ENCODE assay signal across 8 cellular contexts in genomic region chr9:136806631-136807201, GRCh38. TPM values are rescaled to one million over a fixed set of nuclear protein-coding genes. Genes with fewer than 3 reads are reported as not detected.
DNase-seq lines count a peak whose midpoint lies in the region; ATAC-seq, FAIRE-seq and TF ChIP-seq lines count a peak whose summit lies in the region.

No MANE protein-coding gene starts in this region.

- ATAC-seq in pancreas = peak in 1 of 4 donors; percentile 1

- intact Hi-C loops in esophagus muscularis mucosa (cut with DNase I) = no loop called here
- intact Hi-C loops in pancreas (cut with DNase I) = no loop called here

- FAIRE-seq in pancreas (lab: Jason Lieb, UNC) = no peak

- H3K27ac ChIP-seq in esophagus muscularis mucosa (replicated peaks in 1 of 4) = peak overlapping the region; percentile 87 to 93 (median 90)
- peak overlapping the region in 3 of 4 donors; percentile 77 to 92 (median 88) for H3K27ac ChIP-seq in pancreas

- DNase-seq in COLO668 (lab: John Stamatoyannopoulos, UW; ENCODE audit: unreplicated experiment) = peak; percentile 16
- peak; percentile 41 for DNase-seq in RKO (ENCODE audit: low spot score)
- no peak for DNase-seq in esophagus muscularis mucosa (ENCODE audit: extremely low spot score)
- peak in 3 of 6 donors; percentile 47 to 70 (median 58) for DNase-seq in pancreas
- DNase-seq in GM10266 (ENCODE audit: extremely low spot score) = no peak
- DNase-seq in cerebellar cortex (ENCODE audit: low spot score) = no peak
- DNase-seq in activated CD4-positive, alpha-beta T cell treated with anti-CD3 and anti-CD28 coated beads, Interleukin-2, amount 50 U/mL, for 1 hour = no peak
- no peak for DNase-seq in NCI-H1436 treated with DMSO at 0.1 percent for 48 hours (lab: John Stamatoyannopoulos, UW)

- H3K9me3 ChIP-seq in esophagus muscularis mucosa (no peaks in the 10 kb centered on the region), pancreas (no peaks in the 10 kb centered on the region)

- peak overlapping the region; percentile 98 to 100 (median 98) for H3K4me3 ChIP-seq in esophagus muscularis mucosa
- H3K4me3 ChIP-seq in pancreas = peak overlapping the region in 3 of 4 donors; percentile 90 to 94 (median 91)

- H3K36me3 ChIP-seq in esophagus muscularis mucosa (peaks cover 0 to 23% (median 10%) of the 10 kb centered on the region in 4 donors), pancreas (no peaks in the 10 kb centered on the region)

- TF ChIP-seq EP300 in esophagus muscularis mucosa (IDR thresholded peaks at IDR 0.05) = no peak

- peaks cover 28 to 48% (median 45%) of the 10 kb centered on the region in 4 donors for H3K4me1 ChIP-seq in esophagus muscularis mucosa
- peaks cover 3 to 24% (median 8%) of the 10 kb centered on the region in 3 donors for H3K4me1 ChIP-seq in pancreas

- WGBS in esophagus muscularis mucosa = 63% methylated on average over 10 of the region's 25 CpGs
- WGBS in pancreas, 2 donors = 64 to 68% methylated on average over 25 of the region's 25 CpGs

- H3K27me3 ChIP-seq in esophagus muscularis mucosa = peaks cover 0 to 14% (median 5%) of the 10 kb centered on the region in 4 donors
- H3K27me3 ChIP-seq in pancreas = no peaks in the 10 kb centered on the region

- TF ChIP-seq POLR2A in esophagus muscularis mucosa (IDR thresholded peaks at IDR 0.05; ENCODE audit: low read depth) = no peak

- no peak for TF ChIP-seq CTCF in esophagus muscularis mucosa (IDR thresholded peaks at IDR 0.05)
- no peak for TF ChIP-seq CTCF in pancreas (IDR thresholded peaks at IDR 0.05)
- no peak for TF ChIP-seq CTCF in GM10266 (IDR thresholded peaks at IDR 0.05; ENCODE audit: control insufficient read depth, insufficient read depth, low read depth, missing control alignments)

RNA-seq across cellular contexts. Expression of gene RABL6, which starts 1.0 kb away (rescaled TPM):
- total RNA-seq in esophagus muscularis mucosa = 100 to 1,000 TPM in 1 of 4 donors, 10 to 100 TPM in 3; 56.3 to 110 (median 83.0) TPM
- 10 to 100 TPM; 50.7 to 76.5 (median 60.4) TPM for total RNA-seq in pancreas
- 100 to 1,000 TPM in 1 of 2 donors, 10 to 100 TPM in 1; 98.0 to 119 TPM for polyA plus RNA-seq in pancreas

RNA-seq across cellular contexts. Expression of gene CCDC183, which starts 10.6 kb away (rescaled TPM):
- 1 to 10 TPM in 2 of 4 donors, under 1 TPM in 2; 0.33 to 2.5 (median 1.4) TPM for total RNA-seq in esophagus muscularis mucosa
- 1 to 10 TPM; 2.4 to 5.5 (median 2.9) TPM for total RNA-seq in pancreas
- polyA plus RNA-seq in pancreas = 10 to 100 TPM in 1 of 2 donors, 1 to 10 TPM in 1; 9.2 to 10.7 TPM

RNA-seq across cellular contexts. Expression of gene TMEM141, which starts 15.6 kb away (rescaled TPM):
- total RNA-seq in esophagus muscularis mucosa (10 to 100 TPM; 27.9 to 48.7 (median 31.5) TPM), pancreas (10 to 100 TPM; 29.2 to 53.1 (median 34.2) TPM)
- 100 to 1,000 TPM in 1 of 2 donors, 10 to 100 TPM in 1; 84.5 to 104 TPM for polyA plus RNA-seq in pancreas

RNA-seq across cellular contexts. Expression of gene AJM1, which starts 35.6 kb away (rescaled TPM):
- 10 to 100 TPM in 3 of 4 donors, 1 to 10 TPM in 1; 3.3 to 14.0 (median 11.4) TPM for total RNA-seq in esophagus muscularis mucosa
- total RNA-seq in pancreas = 1 to 10 TPM; 2.9 to 5.5 (median 4.2) TPM
- polyA plus RNA-seq in pancreas = 10 to 100 TPM in 1 of 2 donors, 1 to 10 TPM in 1; 9.0 to 11.7 TPM

RNA-seq across cellular contexts. Expression of gene LCN15, which starts 42.4 kb away (rescaled TPM):
- total RNA-seq in esophagus muscularis mucosa (not detected), pancreas (not detected)
- not detected for polyA plus RNA-seq in pancreas

Comparison
In these comparisons a context has a peak if more than half of its experiments do, and no peak if none do; other contexts are left out.
1. DNase-seq: peak in COLO668 (single experiment) and RKO (single experiment); none in esophagus muscularis mucosa (single experiment), GM10266 (single experiment), cerebellar cortex (single experiment), activated CD4-positive, alpha-beta T cell treated with anti-CD3 and anti-CD28 coated beads, Interleukin-2, amount 50 U/mL, for 1 hour (single experiment) and NCI-H1436 treated with DMSO at 0.1 percent for 48 hours (single experiment).